Comparison of ENCODE assay signal across 27 cellular contexts in genomic region chr7:28975987-28976386, GRCh38. TPM values are rescaled to one million over a fixed set of nuclear protein-coding genes. Genes with fewer than 3 reads are reported as not detected.
"Had no signal": no experiment of that assay in that cellular context is flagged by ENCODE, and none has a peak within 500 bp of the region (broad histone marks: within the 10 kb centered on the region; RNA-seq: fewer than 3 reads in every experiment).

No MANE protein-coding gene starts in this region.

- ATAC-seq: activated CD8-positive, alpha-beta T cell treated with anti-CD3 and anti-CD28 coated beads for 36 hours; activated naive CD4-positive, alpha-beta T cell treated with anti-CD3 and anti-CD28 coated beads, Interleukin-2, amount 50 U/mL, for 72 hours; activated T-cell treated with anti-CD3 and anti-CD28 coated beads, Interleukin-2, amount 50 U/mL, for 72 hours; activated T-helper 17 cell treated with anti-CD3 and anti-CD28 coated beads, Interleukin-2, amount 50 U/mL, for 72 hours; body of pancreas; PC-3 had no signal

- H3K27me3 ChIP-seq: adrenal gland, body of pancreas, breast epithelium, Peyer's patch had no signal

- H3K27ac ChIP-seq: adrenal gland, body of pancreas, breast epithelium, KMS-11, Peyer's patch had no signal

- H3K9ac ChIP-seq: KMS-11 had no signal

- H3K4me3 ChIP-seq: adrenal gland, body of pancreas, breast epithelium, Peyer's patch had no signal

- H3K36me3 ChIP-seq: adrenal gland, breast epithelium, Peyer's patch had no signal

- DNase-seq: activated CD4-positive, alpha-beta T cell treated with anti-CD3 and anti-CD28 coated beads, Interleukin-2, amount 10 ng/mL, durations not matched to agents 24 days and 14 days; activated CD4-positive, alpha-beta T cell treated with anti-CD3 and anti-CD28 coated beads, Interleukin-2, amount 50 U/mL, for 4 hours; activated CD8-positive, alpha-beta T cell treated with anti-CD3 and anti-CD28 coated beads for 36 hours; activated effector memory CD4-positive, alpha-beta T cell treated with anti-CD3 and anti-CD28 coated beads, Interleukin-2, amount 50 U/mL, for 16 hours; activated naive CD4-positive, alpha-beta T cell treated with Interleukin-2 at 50 U/mL for 16 hours; activated T-cell treated with anti-CD3 and anti-CD28 coated beads, Interleukin-2, amount 50 U/mL, for 1 hour; activated T-cell treated with anti-CD3 and anti-CD28 coated beads, Interleukin-2, amount 50 U/mL, for 72 hours; adrenal gland; body of pancreas; caudate nucleus; NCI-H1092 treated with DMSO at 0.1 percent for 48 hours; NCI-H1417; NCI-H146; NCI-H187; NCI-H2081; NCI-H345; NCI-H524 treated with DMSO at 0.1 percent for 48 hours; NCI-H748 treated with DMSO at 0.1 percent for 48 hours; NK-92 treated with Interleukin-12 subunit alpha and Interleukin-12 subunit beta, amount 100 ng/mL, for 24 hours; PC-3; Peyer's patch; RPMI8226 had no signal

- H3K4me1 ChIP-seq: adrenal gland, body of pancreas, breast epithelium had no signal

- H3K4me2 ChIP-seq: KMS-11 had no signal

- H3K9me3 ChIP-seq: breast epithelium had no signal

RNA-seq across cellular contexts. Expression of gene TRIL, which starts 17.9 kb away (rescaled TPM):
- total RNA-seq: activated CD8-positive, alpha-beta memory T cell treated with anti-CD3 and anti-CD28 coated beads for 36 hours; activated CD8-positive, alpha-beta T cell treated with anti-CD3 and anti-CD28 coated beads for 36 hours; activated T-cell treated with anti-CD3 and anti-CD28 coated beads, Interleukin-2, amount 50 U/mL, for 72 hours; activated T-helper 17 cell treated with anti-CD3 and anti-CD28 coated beads, Interleukin-2, amount 50 U/mL, for 72 hours had no signal
